In the genomic region with DNA sequence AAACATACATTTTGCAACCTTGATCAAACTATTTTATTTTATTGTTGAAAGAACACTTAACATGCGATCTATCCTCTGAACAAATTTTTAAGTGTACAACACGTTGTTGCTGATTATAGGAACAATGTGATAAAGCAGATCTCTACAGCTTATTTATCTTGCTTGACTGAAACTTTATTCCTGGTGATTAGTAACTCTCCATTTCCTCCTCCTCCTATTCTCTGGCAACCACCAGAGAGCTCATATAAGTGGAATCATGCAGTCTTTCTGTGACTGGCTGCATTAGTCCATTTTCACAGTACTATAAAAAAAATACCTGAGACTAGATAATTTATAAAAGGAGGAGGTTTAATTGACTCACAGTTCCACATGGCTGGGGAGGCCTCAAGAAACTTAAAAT, we compare ENCODE assay signal across 20 cellular contexts.
A peak's percentile ranks its signal among the peaks of the same experiment; 100 is the strongest.
DNase-seq lines count a peak whose midpoint lies in the region; ATAC-seq and TF ChIP-seq lines count a peak whose summit lies in the region.
"Had no signal": no experiment of that assay in that cellular context is flagged by ENCODE, and none has a peak within 500 bp of the region (broad histone marks: within the 10 kb centered on the region; RNA-seq: fewer than 3 reads in every experiment).

No MANE protein-coding gene starts in this region.

- H3K27me3 ChIP-seq in DND-41 (ENCODE audit: insufficient read depth, low read length, poor library complexity) = no peaks in the 10 kb centered on the region
- H3K27me3 ChIP-seq: BE2C had no signal

- intact Hi-C loops in natural killer cell (cut with micrococcal nuclease) = no loop called here

- H3K4me1 ChIP-seq in DND-41 (ENCODE audit: insufficient read depth, low read length) = peaks cover 48% of the 10 kb centered on the region
- H3K4me1 ChIP-seq: BE2C had no signal

- no peaks in the 10 kb centered on the region for H3K27me3 Mint-ChIP-seq in natural killer cell (ENCODE audit: low read depth in 2 of 2)

- no peak overlapping the region; the same call in 1 of the 2 replicates for H3K9ac ChIP-seq in DND-41 (ENCODE audit: low read depth, low read length)

- H3K36me3 ChIP-seq in DND-41 (ENCODE audit: insufficient read depth, low read length) = no peaks in the 10 kb centered on the region
- H3K36me3 ChIP-seq: BE2C had no signal

- peak overlapping the region; percentile 82 to 90 for H3K27ac Mint-ChIP-seq in natural killer cell
- H3K27ac Mint-ChIP-seq: CD14-positive monocyte; CD8-positive, alpha-beta memory T cell had no signal

- peaks cover 48 to 50% of the 10 kb centered on the region in 2 donors for H3K4me1 Mint-ChIP-seq in natural killer cell
- H3K4me1 Mint-ChIP-seq: CD14-positive monocyte had no signal

- peaks cover 8% of the 10 kb centered on the region for H3K36me3 Mint-ChIP-seq in natural killer cell
- H3K36me3 Mint-ChIP-seq: CD14-positive monocyte; CD8-positive, alpha-beta memory T cell had no signal

- TF ChIP-seq CTCF in DND-41 (IDR thresholded peaks at IDR 0.05; ENCODE audit: borderline replicate concordance, extremely low read depth, low read length, poor library complexity, severe bottlenecking) (no peak), VCaP (conservative IDR thresholded peaks at IDR 0.05) (no peak), natural killer cell (IDR thresholded peaks at IDR 0.05) (no peak)

- DNase-seq in NCI-H510A treated with DMSO at 0.1 percent for 48 hours (lab: John Stamatoyannopoulos, UW) = peak; percentile 27
- no peak for DNase-seq in NCI-H510A (lab: John Stamatoyannopoulos, UW)
- no peak for DNase-seq in DND-41
- DNase-seq in natural killer cell = no peak
- no peak for DNase-seq in activated T-cell treated with anti-CD3 and anti-CD28 coated beads, Interleukin-2, amount 50 U/mL, for 48 hours
- no peak for DNase-seq in retina
- DNase-seq: 8988T; ACHN; BE2C; CD8-positive, alpha-beta memory T cell; DMS79 treated with DMSO at 0.1 percent for 48 hours; H7; NCI-H1048; NCI-H1417; NCI-H1694; NCI-H2081; SIG-M5 had no signal

- peak overlapping the region; percentile 18 for H3K4me3 Mint-ChIP-seq in natural killer cell
- H3K4me3 Mint-ChIP-seq: CD14-positive monocyte; CD8-positive, alpha-beta memory T cell had no signal

- peaks cover 7 to 13% of the 10 kb centered on the region in 2 donors for H3K9me3 Mint-ChIP-seq in natural killer cell

- no peaks in the 10 kb centered on the region for H4K20me1 ChIP-seq in DND-41 (ENCODE audit: insufficient read depth, low read length)

- H3K79me2 ChIP-seq in DND-41 (ENCODE audit: insufficient read depth, low read length) = no peaks in the 10 kb centered on the region

- H2AFZ ChIP-seq in DND-41 (ENCODE audit: low read depth, low read length) = no peak overlapping the region

- H3K4me2 ChIP-seq in DND-41 (ENCODE audit: insufficient read depth, low read length) = no peak overlapping the region

- H3K9me3 ChIP-seq in DND-41 (ENCODE audit: insufficient read depth, low read length, severe bottlenecking) = peaks cover 12% of the 10 kb centered on the region
- H3K9me3 ChIP-seq: BE2C had no signal

- no peak overlapping the region for H3K4me3 ChIP-seq in DND-41 (ENCODE audit: low read depth in 1 of 2, low read length in 2 of 2)
- H3K4me3 ChIP-seq: SK-N-MC had no signal

- ATAC-seq in DND-41 (ENCODE audit: insufficient read depth, low read depth) = no peak
- ATAC-seq in natural killer cell = no peak

- peak overlapping the region; percentile 76 for H3K27ac ChIP-seq in DND-41 (ENCODE audit: low read length)
- peak overlapping the region; percentile 26; the same call in 1 of the 2 replicates for H3K27ac ChIP-seq in VCaP
- H3K27ac ChIP-seq: SK-N-MC had no signal
